ENCODE assay signal across 18 cellular contexts in genomic region chr6:144578385-144579350, GRCh38.
DNase-seq lines count a peak whose midpoint lies in the region; ATAC-seq and TF ChIP-seq lines count a peak whose summit lies in the region.
"Had no signal": no experiment of that assay in that cellular context is flagged by ENCODE, and none has a peak within 500 bp of the region (broad histone marks: within the 10 kb centered on the region; RNA-seq: fewer than 3 reads in every experiment).

No MANE protein-coding gene starts in this region.

- no peak overlapping the region for H3K9ac ChIP-seq in adipocyte (ENCODE audit: low read length)

- no peak for ATAC-seq in GM18498 (IDR thresholded peaks at IDR 0.05; ENCODE audit: unreplicated experiment)
- ATAC-seq: GM23338 had no signal

- H3K27ac ChIP-seq in ACC112 (ENCODE audit: low read depth, low read length) = peak overlapping the region; percentile 34

- no peaks in the 10 kb centered on the region for H3K9me3 ChIP-seq in HAP-1
- no peaks in the 10 kb centered on the region for H3K9me3 ChIP-seq in adipocyte (ENCODE audit: control insufficient read depth, low read length)

- no peak overlapping the region for H2AFZ ChIP-seq in ACC112 (ENCODE audit: low read length, unreplicated experiment)
- H2AFZ ChIP-seq: GM23338 had no signal

- H3K27me3 ChIP-seq in ACC112 (ENCODE audit: insufficient read depth, low read length) (no peaks in the 10 kb centered on the region), HAP-1 (ENCODE audit: low read depth) (no peaks in the 10 kb centered on the region), adipocyte (replicated peaks; ENCODE audit: control insufficient read depth, insufficient read depth, low read length) (no peaks in the 10 kb centered on the region)

- DNase-seq in HAP-1 (ENCODE audit: low spot score in 2 of 2) = peak; percentile 47 to 57
- peak; percentile 78 for DNase-seq in adipocyte (ENCODE audit: low read depth)
- peak; percentile 55 for DNase-seq in fibroblast of villous mesenchyme (ENCODE audit: low read depth)
- no peak for DNase-seq in SIG-M5 treated with dmso at 0.1 percent for 504 hours (lab: John Stamatoyannopoulos, UW; ENCODE audit: unreplicated experiment)
- DNase-seq in medulla oblongata (ENCODE audit: extremely low spot score) = no peak
- DNase-seq in NCI-H446 treated with DMSO at 0.1 percent for 48 hours (lab: John Stamatoyannopoulos, UW) = no peak
- DNase-seq: activated CD8-positive, alpha-beta memory T cell treated with anti-CD3 and anti-CD28 coated beads, Interleukin-2, amount 50 U/mL, for 48 hours; activated naive CD4-positive, alpha-beta T cell treated with anti-CD3 and anti-CD28 coated beads, Interleukin-2, amount 50 U/mL, for 16 hours; Calu3; NCI-H2081 treated with DMSO at 0.1 percent for 48 hours; retina; RPMI8226; stimulated activated CD4-positive, alpha-beta T cell treated with anti-CD3 and anti-CD28 coated beads, Interleukin-15, amount 100 ng/mL, for 24 hours; T-helper 1 cell had no signal

- no peak for TF ChIP-seq CTCF in fibroblast of villous mesenchyme (IDR thresholded peaks at IDR 0.05; ENCODE audit: insufficient read depth, low read depth, low read length)

- no peak overlapping the region for H3K4me3 ChIP-seq in ACC112 (ENCODE audit: low read depth, low read length)
- no peak overlapping the region for H3K4me3 ChIP-seq in HAP-1
- no peak overlapping the region for H3K4me3 ChIP-seq in adipocyte (ENCODE audit: low read length)
- H3K4me3 ChIP-seq in fibroblast of villous mesenchyme (ENCODE audit: low read depth, low read length) = no peak overlapping the region
- H3K4me3 ChIP-seq: GM23338, lung had no signal

- 0 out of 2 replicates have a peak, but pooled peaks cover 9% of the 10 kb centered on the region for H3K36me3 ChIP-seq in ACC112 (ENCODE audit: insufficient read depth, low read length)
- no peaks in the 10 kb centered on the region; the same call in 1 of the 2 replicates for H3K36me3 ChIP-seq in HAP-1 (replicated peaks)
- H3K36me3 ChIP-seq in adipocyte (ENCODE audit: control insufficient read depth, insufficient read depth, low read length, severe bottlenecking) = peaks cover 23% of the 10 kb centered on the region

- H3K4me1 ChIP-seq in ACC112 (ENCODE audit: control insufficient read depth, insufficient read depth, low read length, unreplicated experiment) (peaks cover 23% of the 10 kb centered on the region), HAP-1 (peaks cover 6% of the 10 kb centered on the region), adipocyte (ENCODE audit: control insufficient read depth, insufficient read depth, low read length) (peaks cover 54% of the 10 kb centered on the region)

- in situ Hi-C loops in HAP-1 (cut with MboI; ENCODE audit: low sequenced_read_pairs) = loop anchor here (25.0 kb wide), 4 partner anchors 359 to 1059 kb away; no protein-coding TSS in a partner anchor

- no peaks in the 10 kb centered on the region for H3K79me2 ChIP-seq in ACC112 (ENCODE audit: control insufficient read depth, insufficient read depth, low read length, unreplicated experiment)

Comparison
In these comparisons a context has a peak if more than half of its experiments do, and no peak if none do; other contexts are left out.
1. DNase-seq: peak in HAP-1 (2 of 2), adipocyte (single experiment) and fibroblast of villous mesenchyme (single experiment); none in SIG-M5 treated with dmso at 0.1 percent for 504 hours (single experiment), medulla oblongata (single experiment) and NCI-H446 treated with DMSO at 0.1 percent for 48 hours (single experiment).